In genomic region chr9:77751341-77752091, GRCh38 we compare ENCODE assay signal across 1 cellular context.
TF ChIP-seq lines count a peak whose summit lies in the region.

No MANE protein-coding gene starts in this region.

TF ChIP-seq in SK-N-SH treated with all-trans-retinoic acid at 6 μM for 48 hours, 23 proteins besides CTCF, POLR2A, EP300 and RAD21 (continued from another document):
- TF ChIP-seq BACH2 (CRISPR knock-in tag; IDR thresholded peaks at IDR 0.05; ENCODE audit: borderline replicate concordance) (0 out of 2 replicates have a peak, but pooled peaks have one; percentile 5), ESRRG (CRISPR knock-in tag; IDR thresholded peaks at IDR 0.05) (no peak), ZFP30 (CRISPR knock-in tag; IDR thresholded peaks at IDR 0.05) (no peak), OSR1 (CRISPR knock-in tag; IDR thresholded peaks at IDR 0.05) (no peak), TOX (CRISPR knock-in tag; IDR thresholded peaks at IDR 0.05; ENCODE audit: borderline replicate concordance) (no peak), ARNTL (CRISPR knock-in tag; IDR thresholded peaks at IDR 0.05; ENCODE audit: borderline replicate concordance, low read depth) (no peak), CREB5 (CRISPR knock-in tag; IDR thresholded peaks at IDR 0.05; ENCODE audit: low read depth) (no peak; the same call in 1 of the 2 replicates), GLIS3 (CRISPR knock-in tag; IDR thresholded peaks at IDR 0.05) (0 out of 2 replicates have a peak, but pooled peaks have one; percentile 1), PPARA (CRISPR knock-in tag; IDR thresholded peaks at IDR 0.05; ENCODE audit: borderline replicate concordance) (no peak), SNAI2 (CRISPR knock-in tag; IDR thresholded peaks at IDR 0.05) (no peak), CSDC2 (CRISPR knock-in tag; IDR thresholded peaks at IDR 0.05) (no peak)
